Comparison of ENCODE assay signal across 18 cellular contexts in genomic region chr22:39267966-39268365, GRCh38. TPM values are rescaled to one million over a fixed set of nuclear protein-coding genes. Genes with fewer than 3 reads are reported as not detected.
DNase-seq lines count a peak whose midpoint lies in the region; ATAC-seq, FAIRE-seq and TF ChIP-seq lines count a peak whose summit lies in the region.
"Had no signal": no experiment of that assay in that cellular context is flagged by ENCODE, and none has a peak within 500 bp of the region (broad histone marks: within the 10 kb centered on the region; RNA-seq: fewer than 3 reads in every experiment).

No MANE protein-coding gene starts in this region.

- H3K36me3 ChIP-seq in subcutaneous abdominal adipose tissue (ENCODE audit: control insufficient read depth in 5 of 5, insufficient read depth in 5 of 5, low read length in 5 of 5), result no peaks in the 10 kb centered on the region

- ATAC-seq in stimulated activated naive CD8-positive, alpha-beta T cell treated with anti-CD3 and anti-CD28 coated beads, Interleukin-15, Interleukin-2, amounts not matched to agents 100 U/mL and 50 U/mL, for 24 hours, result no peak
- ATAC-seq: HCT116 had no signal

- peak; percentile 81 for FAIRE-seq in RCC 7860 (lab: Jason Lieb, UNC)

- H3K9me3 ChIP-seq in subcutaneous abdominal adipose tissue (ENCODE audit: control insufficient read depth in 5 of 5, low read length in 5 of 5), result peaks cover 0 to 4% (median 2%) of the 10 kb centered on the region in 5 donors

- TF ChIP-seq CTCF in GM20000 (IDR thresholded peaks at IDR 0.05; ENCODE audit: extremely low read depth, missing control alignments) (no peak), type B pancreatic cell (conservative IDR thresholded peaks at IDR 0.05) (no peak)

- no peaks in the 10 kb centered on the region for H3K27me3 ChIP-seq in subcutaneous abdominal adipose tissue (ENCODE audit: control insufficient read depth in 5 of 5, insufficient read depth in 4 of 5, low read length in 5 of 5)

- H3K4me3 Mint-ChIP-seq in stimulated activated naive CD8-positive, alpha-beta T cell treated with anti-CD3 and anti-CD28 coated beads, Interleukin-15, Interleukin-2, amounts not matched to agents 100 ng/mL and 50 ng/mL, for 24 hours, result no peak overlapping the region
- H3K4me3 Mint-ChIP-seq in type B pancreatic cell, result no peak overlapping the region
- no peak overlapping the region for H3K4me3 Mint-ChIP-seq in immature natural killer cell

- H3K4me3 ChIP-seq in subcutaneous abdominal adipose tissue (ENCODE audit: low read depth in 1 of 5, low read length in 5 of 5), result no peak overlapping the region
- H3K4me3 ChIP-seq: SK-N-MC had no signal

- peaks cover 13% of the 10 kb centered on the region for H3K4me1 Mint-ChIP-seq in stimulated activated naive CD8-positive, alpha-beta T cell treated with anti-CD3 and anti-CD28 coated beads, Interleukin-15, Interleukin-2, amounts not matched to agents 100 ng/mL and 50 ng/mL, for 24 hours (ENCODE audit: low read depth)
- no peaks in the 10 kb centered on the region for H3K4me1 Mint-ChIP-seq in type B pancreatic cell (ENCODE audit: unreplicated experiment)
- H3K4me1 Mint-ChIP-seq in immature natural killer cell, result no peaks in the 10 kb centered on the region

- no peaks in the 10 kb centered on the region for H3K9me3 Mint-ChIP-seq in stimulated activated naive CD8-positive, alpha-beta T cell treated with anti-CD3 and anti-CD28 coated beads, Interleukin-15, Interleukin-2, amounts not matched to agents 100 ng/mL and 50 ng/mL, for 24 hours
- H3K9me3 Mint-ChIP-seq in type B pancreatic cell (no peaks in the 10 kb centered on the region), immature natural killer cell (no peaks in the 10 kb centered on the region)

- no peak overlapping the region for H3K9ac ChIP-seq in subcutaneous abdominal adipose tissue (ENCODE audit: low read length in 5 of 5)

- H3K27ac ChIP-seq in subcutaneous abdominal adipose tissue (ENCODE audit: low read depth, low read length), result peak overlapping the region; percentile 65
- H3K27ac ChIP-seq: C4-2B, SK-N-MC had no signal

- peaks cover 5 to 61% (median 46%) of the 10 kb centered on the region in 5 donors for H3K4me1 ChIP-seq in subcutaneous abdominal adipose tissue (ENCODE audit: control insufficient read depth in 5 of 5, insufficient read depth in 5 of 5, low read length in 5 of 5)

- H3K36me3 Mint-ChIP-seq in stimulated activated naive CD8-positive, alpha-beta T cell treated with anti-CD3 and anti-CD28 coated beads, Interleukin-15, Interleukin-2, amounts not matched to agents 100 ng/mL and 50 ng/mL, for 24 hours (ENCODE audit: low read depth), result no peaks in the 10 kb centered on the region
- H3K36me3 Mint-ChIP-seq in type B pancreatic cell, result no peaks in the 10 kb centered on the region
- H3K36me3 Mint-ChIP-seq in immature natural killer cell, result no peaks in the 10 kb centered on the region

- no peak for DNase-seq in stimulated activated naive CD8-positive, alpha-beta T cell treated with anti-CD3 and anti-CD28 coated beads, Interleukin-15, Interleukin-2, amounts not matched to agents 100 U/mL and 50 U/mL, for 24 hours
- peak; percentile 78 for DNase-seq in RCC 7860 (ENCODE audit: low spot score)
- peak; percentile 40 for DNase-seq in glomerular visceral epithelial cell (ENCODE audit: extremely low spot score)
- DNase-seq in GM20000 (ENCODE audit: low spot score), result no peak
- no peak for DNase-seq in type B pancreatic cell (ENCODE audit: extremely low spot score, unreplicated experiment)
- DNase-seq in immature natural killer cell, result no peak
- DNase-seq: AML-193; DMS79; NCI-H1105; NCI-H2081; NCI-H446 treated with DMSO at 0.1 percent for 48 hours; NK-92 treated with Interleukin-12 subunit alpha and Interleukin-12 subunit beta, amount 100 ng/mL, for 24 hours; SHP77 had no signal

- H3K27ac Mint-ChIP-seq in stimulated activated naive CD8-positive, alpha-beta T cell treated with anti-CD3 and anti-CD28 coated beads, Interleukin-15, Interleukin-2, amounts not matched to agents 100 ng/mL and 50 ng/mL, for 24 hours, result peak overlapping the region; percentile 54
- H3K27ac Mint-ChIP-seq in type B pancreatic cell, result no peak overlapping the region
- H3K27ac Mint-ChIP-seq in immature natural killer cell, result no peak overlapping the region

- H3K27me3 Mint-ChIP-seq in stimulated activated naive CD8-positive, alpha-beta T cell treated with anti-CD3 and anti-CD28 coated beads, Interleukin-15, Interleukin-2, amounts not matched to agents 100 ng/mL and 50 ng/mL, for 24 hours, result no peaks in the 10 kb centered on the region
- H3K27me3 Mint-ChIP-seq in type B pancreatic cell, result no peaks in the 10 kb centered on the region
- H3K27me3 Mint-ChIP-seq in immature natural killer cell (ENCODE audit: low read depth in 3 of 3), result peaks cover 0 to 7% (median 0%) of the 10 kb centered on the region in 3 donors

RNA-seq across cellular contexts. Expression of gene PDGFB, which starts 23.2 kb away (rescaled TPM):
- 2.9 and 5.1 TPM in 2 replicates for total RNA-seq in type B pancreatic cell (ENCODE audit: low replicate concordance)
- under 1 TPM in 2 of 3 donors, not detected in 1; 0.58 to 0.61 TPM for polyA plus RNA-seq in immature natural killer cell

RNA-seq across cellular contexts. Expression of gene RPL3, which starts 51.5 kb away (rescaled TPM):
- 2,337 and 2,431 TPM in 2 replicates for total RNA-seq in type B pancreatic cell (ENCODE audit: low replicate concordance)
- polyA plus RNA-seq in immature natural killer cell, result 1,000 to 10,000 TPM; 1,935 to 2,618 (median 1,953) TPM

Comparison
In these comparisons a context has a peak if more than half of its experiments do, and no peak if none do; other contexts are left out.
1. DNase-seq: peak in RCC 7860 (single experiment) and glomerular visceral epithelial cell (single experiment); none in stimulated activated naive CD8-positive, alpha-beta T cell treated with anti-CD3 and anti-CD28 coated beads, Interleukin-15, Interleukin-2, amounts not matched to agents 100 U/mL and 50 U/mL, for 24 hours (single experiment), GM20000 (single experiment), type B pancreatic cell (single experiment) and immature natural killer cell (0 of 3).